ENCODE assay signal across 14 cellular contexts in the genomic region with DNA sequence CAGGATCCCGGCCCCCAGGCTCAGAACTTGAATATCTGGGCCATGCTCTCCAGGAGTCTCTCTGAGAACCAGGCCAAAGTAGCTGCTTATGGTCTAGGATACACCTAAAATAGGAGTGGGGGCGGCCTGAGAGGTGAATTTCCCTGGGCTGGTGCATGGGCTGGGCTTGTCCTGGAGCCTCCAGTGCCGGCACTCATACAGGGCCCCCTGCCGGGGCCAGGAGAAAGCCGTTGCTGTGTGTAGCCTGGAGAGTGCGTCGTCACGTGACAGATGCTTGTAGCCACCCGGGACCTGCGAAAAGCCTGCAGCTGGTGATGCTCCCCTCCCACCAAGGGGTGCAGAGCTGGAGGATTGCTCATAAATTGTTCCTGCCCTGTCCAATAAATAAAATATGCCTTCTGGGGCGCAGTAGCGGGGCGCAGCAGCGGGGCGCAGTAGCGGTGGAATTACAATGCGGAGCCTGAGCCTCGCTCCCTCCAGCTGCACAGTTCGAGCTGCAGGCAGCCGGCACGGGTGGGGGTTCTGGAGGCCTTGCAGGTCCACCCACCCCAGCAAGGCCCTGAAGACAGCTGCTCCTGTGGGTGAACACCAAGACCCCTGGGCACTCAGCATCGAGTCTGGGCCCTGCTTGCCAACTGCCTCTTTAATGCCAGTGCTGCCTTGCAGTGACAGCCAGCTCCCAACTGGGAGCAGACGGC.
DNase-seq lines count a peak whose midpoint lies in the region; ATAC-seq and TF ChIP-seq lines count a peak whose summit lies in the region.
"Had no signal": no experiment of that assay in that cellular context is flagged by ENCODE, and none has a peak within 500 bp of the region (broad histone marks: within the 10 kb centered on the region; RNA-seq: fewer than 3 reads in every experiment).

No MANE protein-coding gene starts in this region.

- H3K27me3 Mint-ChIP-seq in activated naive CD4-positive, alpha-beta T cell treated with anti-CD3 and anti-CD28 coated beads for 36 hours (ENCODE audit: low read depth) = no peaks in the 10 kb centered on the region
- H3K27me3 Mint-ChIP-seq: activated T-cell treated with anti-CD3 and anti-CD28 coated beads, Interleukin-2, amount 50 U/mL, for 24 hours; CD4-positive, alpha-beta T cell had no signal

- intact Hi-C loops in activated naive CD4-positive, alpha-beta T cell treated with anti-CD3 and anti-CD28 coated beads for 36 hours (cut with micrococcal nuclease) = no loop called here

- no peaks in the 10 kb centered on the region for H3K4me1 Mint-ChIP-seq in activated naive CD4-positive, alpha-beta T cell treated with anti-CD3 and anti-CD28 coated beads for 36 hours (ENCODE audit: low read depth)

- DNase-seq in DMS 273 (lab: John Stamatoyannopoulos, UW; ENCODE audit: unreplicated experiment) = peak; percentile 85
- DNase-seq in NCI-H2171 (lab: John Stamatoyannopoulos, UW) = peak; percentile 20
- no peak for DNase-seq in foreskin keratinocyte
- DNase-seq in occipital lobe (lab: John Stamatoyannopoulos, UW) = peak; percentile 50
- DNase-seq in activated naive CD4-positive, alpha-beta T cell treated with anti-CD3 and anti-CD28 coated beads for 36 hours = no peak
- DNase-seq in SHP77 treated with DMSO at 0.1 percent for 48 hours (lab: John Stamatoyannopoulos, UW) = no peak
- DNase-seq in activated gamma-delta T cell treated with Interleukin-2 at 50 U/mL for 16 hours = no peak
- DNase-seq: activated T-cell treated with anti-CD3 and anti-CD28 coated beads, Interleukin-2, amount 50 U/mL, for 24 hours; CD4-positive, alpha-beta T cell; NCI-H446; sigmoid colon; SK-N-SH; testis had no signal

- no peaks in the 10 kb centered on the region for H3K4me1 ChIP-seq in foreskin keratinocyte
- H3K4me1 ChIP-seq: testis had no signal

- H3K27ac ChIP-seq in foreskin keratinocyte = no peak overlapping the region
- H3K27ac ChIP-seq: sigmoid colon, testis had no signal

- peak; percentile 28 for TF ChIP-seq CTCF in foreskin keratinocyte (conservative IDR thresholded peaks at IDR 0.05)

- no peaks in the 10 kb centered on the region for H3K27me3 ChIP-seq in foreskin keratinocyte
- H3K27me3 ChIP-seq: testis had no signal

- H3K9me3 Mint-ChIP-seq in activated naive CD4-positive, alpha-beta T cell treated with anti-CD3 and anti-CD28 coated beads for 36 hours = peaks cover 8% of the 10 kb centered on the region
- H3K9me3 Mint-ChIP-seq: CD4-positive, alpha-beta T cell had no signal

- H3K27ac Mint-ChIP-seq in activated naive CD4-positive, alpha-beta T cell treated with anti-CD3 and anti-CD28 coated beads for 36 hours = no peak overlapping the region
- H3K27ac Mint-ChIP-seq: activated T-cell treated with anti-CD3 and anti-CD28 coated beads, Interleukin-2, amount 50 U/mL, for 24 hours; CD4-positive, alpha-beta T cell had no signal

- peaks cover 1% of the 10 kb centered on the region for H3K36me3 Mint-ChIP-seq in activated naive CD4-positive, alpha-beta T cell treated with anti-CD3 and anti-CD28 coated beads for 36 hours (ENCODE audit: low read depth)

- ATAC-seq in foreskin keratinocyte = no peak
- no peak for ATAC-seq in HG03342 (IDR thresholded peaks at IDR 0.05; ENCODE audit: unreplicated experiment)

- CTCF ChIA-PET in activated naive CD4-positive, alpha-beta T cell treated with anti-CD3 and anti-CD28 coated beads for 36 hours (lab: Charles Lee) = no interaction called here

- no peak overlapping the region for H3K4me3 Mint-ChIP-seq in activated naive CD4-positive, alpha-beta T cell treated with anti-CD3 and anti-CD28 coated beads for 36 hours
- H3K4me3 Mint-ChIP-seq: activated T-cell treated with anti-CD3 and anti-CD28 coated beads, Interleukin-2, amount 50 U/mL, for 24 hours; CD4-positive, alpha-beta T cell had no signal

Comparison
In these comparisons a context has a peak if more than half of its experiments do, and no peak if none do; other contexts are left out.
1. DNase-seq: peak in DMS 273 (single experiment), NCI-H2171 (single experiment) and occipital lobe (single experiment); none in foreskin keratinocyte (0 of 2), activated naive CD4-positive, alpha-beta T cell treated with anti-CD3 and anti-CD28 coated beads for 36 hours (single experiment), SHP77 treated with DMSO at 0.1 percent for 48 hours (single experiment) and activated gamma-delta T cell treated with Interleukin-2 at 50 U/mL for 16 hours (single experiment).